Comparison of ENCODE assay signal across 1 cellular context in the genomic region with DNA sequence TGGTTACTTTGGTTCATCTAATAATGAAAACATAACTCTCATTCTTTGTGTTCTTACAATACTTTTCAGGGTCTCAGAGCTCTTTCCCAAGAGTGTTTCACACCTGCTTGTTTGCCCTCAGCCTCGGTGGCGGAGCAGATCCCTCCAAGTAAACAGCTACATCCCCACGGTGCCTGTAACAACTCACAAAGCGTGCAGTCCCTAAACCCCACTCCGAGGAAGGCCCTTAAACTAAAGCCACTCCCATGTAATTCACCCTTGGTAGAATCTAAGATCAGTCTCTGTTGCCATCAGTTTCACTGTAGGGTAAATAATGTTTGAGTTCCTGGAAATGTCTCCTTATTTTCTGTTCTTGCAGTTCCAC.
TF ChIP-seq lines count a peak whose summit lies in the region.

No MANE protein-coding gene starts in this region.

TF ChIP-seq in H1, 55 proteins besides CTCF, POLR2A, EP300 and RAD21 (continued from another document):
- TF ChIP-seq, protein P1, sequence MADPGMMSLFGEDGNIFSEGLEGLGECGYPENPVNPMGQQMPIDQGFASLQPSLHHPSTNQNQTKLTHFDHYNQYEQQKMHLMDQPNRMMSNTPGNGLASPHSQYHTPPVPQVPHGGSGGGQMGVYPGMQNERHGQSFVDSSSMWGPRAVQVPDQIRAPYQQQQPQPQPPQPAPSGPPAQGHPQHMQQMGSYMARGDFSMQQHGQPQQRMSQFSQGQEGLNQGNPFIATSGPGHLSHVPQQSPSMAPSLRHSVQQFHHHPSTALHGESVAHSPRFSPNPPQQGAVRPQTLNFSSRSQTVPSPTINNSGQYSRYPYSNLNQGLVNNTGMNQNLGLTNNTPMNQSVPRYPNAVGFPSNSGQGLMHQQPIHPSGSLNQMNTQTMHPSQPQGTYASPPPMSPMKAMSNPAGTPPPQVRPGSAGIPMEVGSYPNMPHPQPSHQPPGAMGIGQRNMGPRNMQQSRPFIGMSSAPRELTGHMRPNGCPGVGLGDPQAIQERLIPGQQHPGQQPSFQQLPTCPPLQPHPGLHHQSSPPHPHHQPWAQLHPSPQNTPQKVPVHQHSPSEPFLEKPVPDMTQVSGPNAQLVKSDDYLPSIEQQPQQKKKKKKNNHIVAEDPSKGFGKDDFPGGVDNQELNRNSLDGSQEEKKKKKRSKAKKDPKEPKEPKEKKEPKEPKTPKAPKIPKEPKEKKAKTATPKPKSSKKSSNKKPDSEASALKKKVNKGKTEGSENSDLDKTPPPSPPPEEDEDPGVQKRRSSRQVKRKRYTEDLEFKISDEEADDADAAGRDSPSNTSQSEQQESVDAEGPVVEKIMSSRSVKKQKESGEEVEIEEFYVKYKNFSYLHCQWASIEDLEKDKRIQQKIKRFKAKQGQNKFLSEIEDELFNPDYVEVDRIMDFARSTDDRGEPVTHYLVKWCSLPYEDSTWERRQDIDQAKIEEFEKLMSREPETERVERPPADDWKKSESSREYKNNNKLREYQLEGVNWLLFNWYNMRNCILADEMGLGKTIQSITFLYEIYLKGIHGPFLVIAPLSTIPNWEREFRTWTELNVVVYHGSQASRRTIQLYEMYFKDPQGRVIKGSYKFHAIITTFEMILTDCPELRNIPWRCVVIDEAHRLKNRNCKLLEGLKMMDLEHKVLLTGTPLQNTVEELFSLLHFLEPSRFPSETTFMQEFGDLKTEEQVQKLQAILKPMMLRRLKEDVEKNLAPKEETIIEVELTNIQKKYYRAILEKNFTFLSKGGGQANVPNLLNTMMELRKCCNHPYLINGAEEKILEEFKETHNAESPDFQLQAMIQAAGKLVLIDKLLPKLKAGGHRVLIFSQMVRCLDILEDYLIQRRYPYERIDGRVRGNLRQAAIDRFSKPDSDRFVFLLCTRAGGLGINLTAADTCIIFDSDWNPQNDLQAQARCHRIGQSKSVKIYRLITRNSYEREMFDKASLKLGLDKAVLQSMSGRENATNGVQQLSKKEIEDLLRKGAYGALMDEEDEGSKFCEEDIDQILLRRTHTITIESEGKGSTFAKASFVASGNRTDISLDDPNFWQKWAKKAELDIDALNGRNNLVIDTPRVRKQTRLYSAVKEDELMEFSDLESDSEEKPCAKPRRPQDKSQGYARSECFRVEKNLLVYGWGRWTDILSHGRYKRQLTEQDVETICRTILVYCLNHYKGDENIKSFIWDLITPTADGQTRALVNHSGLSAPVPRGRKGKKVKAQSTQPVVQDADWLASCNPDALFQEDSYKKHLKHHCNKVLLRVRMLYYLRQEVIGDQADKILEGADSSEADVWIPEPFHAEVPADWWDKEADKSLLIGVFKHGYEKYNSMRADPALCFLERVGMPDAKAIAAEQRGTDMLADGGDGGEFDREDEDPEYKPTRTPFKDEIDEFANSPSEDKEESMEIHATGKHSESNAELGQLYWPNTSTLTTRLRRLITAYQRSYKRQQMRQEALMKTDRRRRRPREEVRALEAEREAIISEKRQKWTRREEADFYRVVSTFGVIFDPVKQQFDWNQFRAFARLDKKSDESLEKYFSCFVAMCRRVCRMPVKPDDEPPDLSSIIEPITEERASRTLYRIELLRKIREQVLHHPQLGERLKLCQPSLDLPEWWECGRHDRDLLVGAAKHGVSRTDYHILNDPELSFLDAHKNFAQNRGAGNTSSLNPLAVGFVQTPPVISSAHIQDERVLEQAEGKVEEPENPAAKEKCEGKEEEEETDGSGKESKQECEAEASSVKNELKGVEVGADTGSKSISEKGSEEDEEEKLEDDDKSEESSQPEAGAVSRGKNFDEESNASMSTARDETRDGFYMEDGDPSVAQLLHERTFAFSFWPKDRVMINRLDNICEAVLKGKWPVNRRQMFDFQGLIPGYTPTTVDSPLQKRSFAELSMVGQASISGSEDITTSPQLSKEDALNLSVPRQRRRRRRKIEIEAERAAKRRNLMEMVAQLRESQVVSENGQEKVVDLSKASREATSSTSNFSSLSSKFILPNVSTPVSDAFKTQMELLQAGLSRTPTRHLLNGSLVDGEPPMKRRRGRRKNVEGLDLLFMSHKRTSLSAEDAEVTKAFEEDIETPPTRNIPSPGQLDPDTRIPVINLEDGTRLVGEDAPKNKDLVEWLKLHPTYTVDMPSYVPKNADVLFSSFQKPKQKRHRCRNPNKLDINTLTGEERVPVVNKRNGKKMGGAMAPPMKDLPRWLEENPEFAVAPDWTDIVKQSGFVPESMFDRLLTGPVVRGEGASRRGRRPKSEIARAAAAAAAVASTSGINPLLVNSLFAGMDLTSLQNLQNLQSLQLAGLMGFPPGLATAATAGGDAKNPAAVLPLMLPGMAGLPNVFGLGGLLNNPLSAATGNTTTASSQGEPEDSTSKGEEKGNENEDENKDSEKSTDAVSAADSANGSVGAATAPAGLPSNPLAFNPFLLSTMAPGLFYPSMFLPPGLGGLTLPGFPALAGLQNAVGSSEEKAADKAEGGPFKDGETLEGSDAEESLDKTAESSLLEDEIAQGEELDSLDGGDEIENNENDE (IDR thresholded peaks at IDR 0.05; ENCODE audit: insufficient replicate concordance, low read length) = no peak
- no peak for TF ChIP-seq CTBP2 (IDR thresholded peaks at IDR 0.05; ENCODE audit: borderline replicate concordance, insufficient read depth, insufficient read length, low read length)
- no peak for TF ChIP-seq POU5F1 (IDR thresholded peaks at IDR 0.05; ENCODE audit: low read depth, low read length)
- no peak for TF ChIP-seq SIN3A (conservative IDR thresholded peaks at IDR 0.05 in 1 of 2, IDR thresholded peaks at IDR 0.05 in 1 of 2; ENCODE audit: low read depth in 1 of 2, low read length in 2 of 2)
- TF ChIP-seq GABPA (IDR thresholded peaks at IDR 0.05; ENCODE audit: borderline replicate concordance, insufficient read depth, low read length) = no peak
